In the genomic region with DNA sequence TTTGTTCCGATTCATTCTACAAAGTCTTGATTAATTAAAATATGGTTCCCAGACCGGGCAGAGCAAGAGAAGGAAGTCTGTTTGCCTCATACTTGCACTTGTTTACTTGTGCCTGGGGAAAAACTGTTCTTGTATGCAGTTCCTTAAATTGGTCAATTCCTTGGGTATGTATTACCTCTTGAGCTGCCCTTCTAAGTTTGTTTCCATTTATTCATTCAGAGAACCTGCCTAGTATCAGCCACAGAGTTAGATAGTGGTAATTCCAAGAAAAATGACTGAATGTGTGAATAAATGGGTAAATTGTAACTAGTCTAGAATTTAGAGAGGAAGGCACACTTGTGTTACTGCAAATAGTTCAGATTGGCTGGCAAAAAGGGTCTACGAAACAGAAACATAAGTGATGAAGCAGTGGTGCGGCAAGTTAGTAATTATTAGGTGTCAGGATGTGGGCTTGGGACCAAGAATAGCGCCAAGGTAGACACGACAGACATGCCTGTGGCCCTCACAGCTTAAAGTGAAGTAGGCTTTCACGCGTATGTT, we compare ENCODE assay signal across 1 cellular context.
TF ChIP-seq lines count a peak whose summit lies in the region.

No MANE protein-coding gene starts in this region.

TF ChIP-seq in HCT116, 20 proteins besides CTCF, POLR2A, EP300 and RAD21 (continued from another document):
- TF ChIP-seq, protein P1, sequence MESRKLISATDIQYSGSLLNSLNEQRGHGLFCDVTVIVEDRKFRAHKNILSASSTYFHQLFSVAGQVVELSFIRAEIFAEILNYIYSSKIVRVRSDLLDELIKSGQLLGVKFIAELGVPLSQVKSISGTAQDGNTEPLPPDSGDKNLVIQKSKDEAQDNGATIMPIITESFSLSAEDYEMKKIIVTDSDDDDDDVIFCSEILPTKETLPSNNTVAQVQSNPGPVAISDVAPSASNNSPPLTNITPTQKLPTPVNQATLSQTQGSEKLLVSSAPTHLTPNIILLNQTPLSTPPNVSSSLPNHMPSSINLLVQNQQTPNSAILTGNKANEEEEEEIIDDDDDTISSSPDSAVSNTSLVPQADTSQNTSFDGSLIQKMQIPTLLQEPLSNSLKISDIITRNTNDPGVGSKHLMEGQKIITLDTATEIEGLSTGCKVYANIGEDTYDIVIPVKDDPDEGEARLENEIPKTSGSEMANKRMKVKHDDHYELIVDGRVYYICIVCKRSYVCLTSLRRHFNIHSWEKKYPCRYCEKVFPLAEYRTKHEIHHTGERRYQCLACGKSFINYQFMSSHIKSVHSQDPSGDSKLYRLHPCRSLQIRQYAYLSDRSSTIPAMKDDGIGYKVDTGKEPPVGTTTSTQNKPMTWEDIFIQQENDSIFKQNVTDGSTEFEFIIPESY (IDR thresholded peaks at IDR 0.05; ENCODE audit: extremely low read depth, insufficient replicate concordance, low read length) = no peak
- no peak for TF ChIP-seq EZH2phosphoT487 (IDR thresholded peaks at IDR 0.05; ENCODE audit: borderline replicate concordance)
- no peak for TF ChIP-seq SIN3A (IDR thresholded peaks at IDR 0.05; ENCODE audit: low read depth)
- TF ChIP-seq ELF1 (IDR thresholded peaks at IDR 0.05; ENCODE audit: borderline replicate concordance, low read depth) = no peak
